In the genomic region with DNA sequence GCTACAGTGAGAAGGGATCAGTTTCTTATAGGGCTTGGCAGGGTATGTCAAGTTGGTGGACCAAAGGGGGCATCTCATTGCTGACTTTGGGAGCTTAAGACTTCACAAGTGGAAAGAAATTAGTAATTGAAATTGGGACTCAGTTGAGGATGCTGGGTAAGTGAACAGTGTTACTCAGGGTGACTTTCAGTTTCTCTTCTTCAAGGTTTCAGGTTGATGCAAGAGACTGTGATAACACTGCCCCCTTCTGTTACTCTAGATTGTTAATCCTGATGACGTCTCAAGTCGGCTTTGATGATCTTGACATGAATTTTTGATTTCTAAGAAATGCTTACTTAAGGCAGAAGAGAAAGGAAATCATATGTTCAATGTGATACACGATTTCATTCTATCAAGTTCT, we compare ENCODE assay signal across 8 cellular contexts. TPM values are rescaled to one million over a fixed set of nuclear protein-coding genes. Genes with fewer than 3 reads are reported as not detected.
DNase-seq lines count a peak whose midpoint lies in the region; ATAC-seq and TF ChIP-seq lines count a peak whose summit lies in the region.

No MANE protein-coding gene starts in this region.

- no TSS peak for BruUV-seq in IMR-90 (replicated peaks; lab: Mats Ljungman, UMichigan)

- H3K27ac Mint-ChIP-seq in T-helper 17 cell = no peak overlapping the region
- H3K27ac Mint-ChIP-seq in progenitor cell of endocrine pancreas = no peak overlapping the region

- H3K18ac ChIP-seq in IMR-90 (ENCODE audit: low read depth, low read length) = peak overlapping the region; percentile 95

- H3K9me1 ChIP-seq in IMR-90 (ENCODE audit: insufficient read depth, low read length) = no peaks in the 10 kb centered on the region

- peak overlapping the region; percentile 88 for H2BK20ac ChIP-seq in IMR-90 (ENCODE audit: low read depth, low read length)

- H3K56ac ChIP-seq in IMR-90 (ENCODE audit: extremely low read depth, insufficient read depth, low read length) = peak overlapping the region; percentile 75; the same call in 1 of the 2 replicates

- peak overlapping the region; percentile 37; the same call in 1 of the 2 replicates for H3K27ac ChIP-seq in IMR-90 (ENCODE audit: insufficient read depth, low read length)

- peak; percentile 15 for DNase-seq in stimulated activated CD4-positive, alpha-beta T cell treated with anti-CD3 and anti-CD28 coated beads, Interleukin-1b, Interleukin-23, amount 100 ng/mL, for 48 hours
- DNase-seq in stimulated activated CD4-positive, alpha-beta T cell treated with anti-CD3 and anti-CD28 coated beads, Interleukin-4, amount 100 ng/mL, for 1 hour = no peak
- DNase-seq in IMR-90 (peak; percentile 87), T-helper 17 cell (no peak), fibroblast of pulmonary artery (ENCODE audit: low read depth) (peak; percentile 87), progenitor cell of endocrine pancreas (ENCODE audit: low spot score, unreplicated experiment) (no peak), OCI-M2 (lab: John Stamatoyannopoulos, UW; ENCODE audit: unreplicated experiment) (no peak)

- H3K23ac ChIP-seq in IMR-90 (ENCODE audit: low read depth, low read length) = no peak overlapping the region

- intact Hi-C loops in IMR-90 (cut with micrococcal nuclease) = no loop called here

- H3K79me1 ChIP-seq in IMR-90 (ENCODE audit: low read depth in 1 of 2, low read length in 2 of 2) = no peaks in the 10 kb centered on the region

- H3K4ac ChIP-seq in IMR-90 (ENCODE audit: low read depth, low read length) = peak overlapping the region; percentile 68; the same call in 1 of the 2 replicates

- H2BK15ac ChIP-seq in IMR-90 (ENCODE audit: low read depth, low read length) = peak overlapping the region; percentile 62; the same call in 2 of the 3 replicates

- peak overlapping the region; percentile 48 to 92; a peak in 2 of 4 replicates for H4K8ac ChIP-seq in IMR-90 (ENCODE audit: low read depth in 2 of 2, low read length in 2 of 2)

- no peaks in the 10 kb centered on the region for H3K27me3 ChIP-seq in IMR-90 (ENCODE audit: control insufficient read depth, insufficient read depth, low read length)

- peak overlapping the region; percentile 55 for H2BK5ac ChIP-seq in IMR-90 (ENCODE audit: low read depth, low read length, poor library complexity, severe bottlenecking)

- H3K4me3 Mint-ChIP-seq in T-helper 17 cell (no peak overlapping the region), progenitor cell of endocrine pancreas (ENCODE audit: low read depth) (no peak overlapping the region)

- CTCF ChIA-PET in IMR-90 (lab: Yijun Ruan, JAX) = interaction anchor here (0.7 kb wide), 1 partner anchor 26 kb away, joined by 3 read pairs; no protein-coding TSS in a partner anchor

- H3K4me3 ChIP-seq in IMR-90 (ENCODE audit: insufficient read depth, low read depth, low read length) (peak overlapping the region; percentile 41; the same call in 1 of the 2 replicates), fibroblast of pulmonary artery (replicated peaks; ENCODE audit: low read depth, low read length) (peak overlapping the region; percentile 18)

- in situ Hi-C loops in IMR-90 (cut with MboI; ENCODE audit: low sequenced_read_pairs) = loop anchor here (25.0 kb wide), 1 partner anchor 1180 kb away; no protein-coding TSS in a partner anchor

- H3K36me3 ChIP-seq in IMR-90 (ENCODE audit: control insufficient read depth, insufficient read depth, low read length) = no peaks in the 10 kb centered on the region

- 0 out of 2 replicates have a peak overlapping the region, but pooled peaks have one; percentile 38 for H2AK5ac ChIP-seq in IMR-90 (ENCODE audit: low read depth, low read length)

- TF ChIP-seq RAD21 in IMR-90 (IDR thresholded peaks at IDR 0.05; ENCODE audit: low read length) = peak; percentile 64

- dilution Hi-C loops in IMR-90 (cut with HindIII; ENCODE audit: low sequenced_read_pairs, unreplicated experiment) = no loop called here

- H3K4me2 ChIP-seq in IMR-90 (ENCODE audit: low read depth, low read length) = peak overlapping the region; percentile 99

- H3K9me3 Mint-ChIP-seq in progenitor cell of endocrine pancreas (ENCODE audit: low read depth) = no peaks in the 10 kb centered on the region

- 0 out of 2 replicates have a peak overlapping the region, but pooled peaks have one; percentile 77 for H3K14ac ChIP-seq in IMR-90 (replicated peaks; ENCODE audit: low read depth, low read length)

- H2AFZ ChIP-seq in IMR-90 (replicated peaks; ENCODE audit: low read length, poor library complexity) = peak overlapping the region; percentile 65

- H2BK120ac ChIP-seq in IMR-90 (ENCODE audit: low read depth, low read length) = peak overlapping the region; percentile 78; the same call in 1 of the 2 replicates

- ATAC-seq in GM21619 (IDR thresholded peaks at IDR 0.05; ENCODE audit: unreplicated experiment) (peak; percentile 88), IMR-90 (ENCODE audit: low read depth) (peak; percentile 46), T-helper 17 cell (peak; percentile 39)

- TF ChIP-seq CTCF in IMR-90 (conservative IDR thresholded peaks at IDR 0.05; ENCODE audit: low read depth, low read length) = peak; percentile 64
- TF ChIP-seq CTCF in fibroblast of pulmonary artery (IDR thresholded peaks at IDR 0.05; ENCODE audit: low read length, missing control alignments) = peak; percentile 53
- peak; percentile 29 for TF ChIP-seq CTCF in progenitor cell of endocrine pancreas (IDR thresholded peaks at IDR 0.05; ENCODE audit: unreplicated experiment)

- H4K91ac ChIP-seq in IMR-90 (ENCODE audit: insufficient read depth, low read depth, low read length) = peak overlapping the region; percentile 49; the same call in 1 of the 2 replicates

- no peaks in the 10 kb centered on the region for H3K9me3 ChIP-seq in IMR-90 (ENCODE audit: control insufficient read depth, insufficient read depth, low read length)
- no peaks in the 10 kb centered on the region for H3K9me3 ChIP-seq in T-helper 17 cell (ENCODE audit: control insufficient read depth, low read length, poor library complexity, severe bottlenecking)

- H3K27me3 Mint-ChIP-seq in T-helper 17 cell (no peaks in the 10 kb centered on the region), progenitor cell of endocrine pancreas (no peaks in the 10 kb centered on the region)

- H3K4me1 ChIP-seq in IMR-90 (ENCODE audit: control insufficient read depth, insufficient read depth, low read length) = peaks cover 12% of the 10 kb centered on the region

- peaks cover 44% of the 10 kb centered on the region for H3K4me1 Mint-ChIP-seq in T-helper 17 cell
- H3K4me1 Mint-ChIP-seq in progenitor cell of endocrine pancreas (ENCODE audit: low read depth) = peaks cover 10% of the 10 kb centered on the region

- H4K5ac ChIP-seq in IMR-90 (ENCODE audit: low read depth, low read length) = peak overlapping the region; percentile 99

- POLR2A ChIA-PET in IMR-90 (lab: Charles Lee; ENCODE audit: unreplicated experiment) = no interaction called here

- no CpG with 5 or more reads among the region's 3 CpGs for WGBS in IMR-90 (ENCODE audit: extremely low coverage in 2 of 2, insufficient read length in 1 of 2), 2 experiments

- no peak overlapping the region for H2AK9ac ChIP-seq in IMR-90 (replicated peaks; ENCODE audit: low read depth, low read length, poor library complexity)

- TF ChIP-seq POLR2A in IMR-90 (IDR thresholded peaks at IDR 0.05; ENCODE audit: low read depth, low read length) = no peak

- no peaks in the 10 kb centered on the region for H3K36me3 Mint-ChIP-seq in T-helper 17 cell (ENCODE audit: low read depth)
- H3K36me3 Mint-ChIP-seq in progenitor cell of endocrine pancreas (ENCODE audit: insufficient read depth) = no peaks in the 10 kb centered on the region

- peak overlapping the region; percentile 69; the same call in 1 of the 2 replicates for H3K9ac ChIP-seq in IMR-90 (ENCODE audit: low read depth, low read length)

- no peaks in the 10 kb centered on the region for H4K20me1 ChIP-seq in IMR-90 (ENCODE audit: insufficient read depth, low read length)

TF ChIP-seq in IMR-90, 13 proteins besides CTCF, POLR2A, EP300 and RAD21:
- TF ChIP-seq CHD1 (IDR thresholded peaks at IDR 0.05; ENCODE audit: low read depth, low read length) (no peak), MAFK (IDR thresholded peaks at IDR 0.05; ENCODE audit: low read depth, low read length) (peak; percentile 18; the same call in 1 of the 2 replicates), BHLHE40 (IDR thresholded peaks at IDR 0.05; ENCODE audit: low read depth, low read length) (no peak), SMC3 (IDR thresholded peaks at IDR 0.05; ENCODE audit: low read depth, low read length) (peak; percentile 44; the same call in 1 of the 2 replicates), NFE2L2 (IDR thresholded peaks at IDR 0.05; ENCODE audit: low read depth, low read length) (no peak), CEBPB (IDR thresholded peaks at IDR 0.05; ENCODE audit: low read depth, low read length) (peak; percentile 80)
- TF ChIP-seq, protein P1, sequence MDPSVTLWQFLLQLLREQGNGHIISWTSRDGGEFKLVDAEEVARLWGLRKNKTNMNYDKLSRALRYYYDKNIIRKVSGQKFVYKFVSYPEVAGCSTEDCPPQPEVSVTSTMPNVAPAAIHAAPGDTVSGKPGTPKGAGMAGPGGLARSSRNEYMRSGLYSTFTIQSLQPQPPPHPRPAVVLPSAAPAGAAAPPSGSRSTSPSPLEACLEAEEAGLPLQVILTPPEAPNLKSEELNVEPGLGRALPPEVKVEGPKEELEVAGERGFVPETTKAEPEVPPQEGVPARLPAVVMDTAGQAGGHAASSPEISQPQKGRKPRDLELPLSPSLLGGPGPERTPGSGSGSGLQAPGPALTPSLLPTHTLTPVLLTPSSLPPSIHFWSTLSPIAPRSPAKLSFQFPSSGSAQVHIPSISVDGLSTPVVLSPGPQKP (IDR thresholded peaks at IDR 0.05; ENCODE audit: borderline replicate concordance, low read depth, low read length) = no peak

RNA-seq across cellular contexts. Expression of a gene that starts 21.3 kb away (rescaled TPM):
- total RNA-seq in IMR-90 (2012; rRNA removed) (1.1 and 1.4 TPM in 2 replicates), T-helper 17 cell (not detected), progenitor cell of endocrine pancreas (21.2 and 24.3 TPM in 2 replicates)
- polyA plus RNA-seq in IMR-90 (2012; rRNA removed) = 0.40 and 0.43 TPM in 2 replicates
- 0.14 and 0.21 TPM in 2 replicates for polyA plus RNA-seq in IMR-90 (2012; cell fraction: cytosol; rRNA removed)
- polyA plus RNA-seq in IMR-90 (2012; cell fraction: nucleus; rRNA removed; ENCODE audit: low replicate concordance) = 0.16 and 0.54 TPM in 2 replicates

RNA-seq across cellular contexts. Expression of a gene that starts 21.5 kb away (rescaled TPM):
- total RNA-seq in IMR-90 (2012; rRNA removed) = 172 and 192 TPM in 2 replicates
- 60.0 and 64.4 TPM in 2 replicates for polyA plus RNA-seq in IMR-90 (2012; rRNA removed)
- 18.6 and 23.5 TPM in 2 replicates for polyA plus RNA-seq in IMR-90 (2012; cell fraction: cytosol; rRNA removed)
- polyA plus RNA-seq in IMR-90 (2012; cell fraction: nucleus; rRNA removed; ENCODE audit: low replicate concordance) = 7.8 and 42.5 TPM in 2 replicates
- total RNA-seq in T-helper 17 cell = 10 to 100 TPM; 40.3 to 46.6 TPM
- total RNA-seq in progenitor cell of endocrine pancreas = 44.7 and 46.8 TPM in 2 replicates

Comparison
In these comparisons a context has a peak if more than half of its experiments do, and no peak if none do; other contexts are left out.
1. DNase-seq: peak in stimulated activated CD4-positive, alpha-beta T cell treated with anti-CD3 and anti-CD28 coated beads, Interleukin-1b, Interleukin-23, amount 100 ng/mL, for 48 hours (single experiment), IMR-90 (single experiment) and fibroblast of pulmonary artery (single experiment); none in stimulated activated CD4-positive, alpha-beta T cell treated with anti-CD3 and anti-CD28 coated beads, Interleukin-4, amount 100 ng/mL, for 1 hour (single experiment), T-helper 17 cell (0 of 3), progenitor cell of endocrine pancreas (single experiment) and OCI-M2 (single experiment).
2. Peak in every context shown above with its lines, with median percentiles within 50 percentile points of each other: ATAC-seq and CTCF ChIP-seq.